In genomic region chr11:29530961-29531360, GRCh38 we compare ENCODE assay signal across 22 cellular contexts.
DNase-seq lines count a peak whose midpoint lies in the region; ATAC-seq, FAIRE-seq and TF ChIP-seq lines count a peak whose summit lies in the region.
"Had no signal": no experiment of that assay in that cellular context is flagged by ENCODE, and none has a peak within 500 bp of the region (broad histone marks: within the 10 kb centered on the region; RNA-seq: fewer than 3 reads in every experiment).

No MANE protein-coding gene starts in this region.

- no peak for TF ChIP-seq POLR2A in HepG2 (IDR thresholded peaks at IDR 0.05; ENCODE audit: insufficient read depth in 1 of 2, low read depth in 2 of 2, low read length in 2 of 2)
- TF ChIP-seq POLR2A in right lobe of liver (IDR thresholded peaks at IDR 0.05): no peak
- no peak for TF ChIP-seq POLR2A in IMR-90 (IDR thresholded peaks at IDR 0.05; ENCODE audit: low read depth, low read length)

- no peaks in the 10 kb centered on the region for H3K9me1 ChIP-seq in IMR-90 (ENCODE audit: insufficient read depth, low read length)

- no peak for ATAC-seq in HepG2
- ATAC-seq in right lobe of liver: no peak
- no peak for ATAC-seq in IMR-90 (ENCODE audit: low read depth)
- ATAC-seq: CD8-positive, alpha-beta T cell had no signal

- no peak overlapping the region for H4K8ac ChIP-seq in IMR-90 (ENCODE audit: low read depth in 2 of 2, low read length in 2 of 2)

- H3K18ac ChIP-seq in IMR-90 (ENCODE audit: low read depth, low read length): no peak overlapping the region

- H3K23ac ChIP-seq in IMR-90 (ENCODE audit: low read depth, low read length): no peak overlapping the region

- dilution Hi-C loops in IMR-90 (cut with HindIII; ENCODE audit: low sequenced_read_pairs, unreplicated experiment): no loop called here

- H4K20me1 ChIP-seq in HepG2 (ENCODE audit: insufficient read depth, low read length) (no peaks in the 10 kb centered on the region), IMR-90 (ENCODE audit: insufficient read depth, low read length) (no peaks in the 10 kb centered on the region)
- H4K20me1 ChIP-seq: BLaER1 treated with 17β-estradiol and CSF1 and Interleukin-3, amounts not matched to agents 10 nM and 100 nM had no signal

- no peak overlapping the region for H4K5ac ChIP-seq in IMR-90 (ENCODE audit: low read depth, low read length)

- H3K56ac ChIP-seq in IMR-90 (ENCODE audit: extremely low read depth, insufficient read depth, low read length): no peak overlapping the region

- H3K4me1 ChIP-seq in HepG2 (ENCODE audit: insufficient read depth, low read length): no peaks in the 10 kb centered on the region
- no peaks in the 10 kb centered on the region for H3K4me1 ChIP-seq in right lobe of liver
- H3K4me1 ChIP-seq in IMR-90 (ENCODE audit: control insufficient read depth, insufficient read depth, low read length): no peaks in the 10 kb centered on the region
- H3K4me1 ChIP-seq: Caco-2 had no signal

- intact Hi-C loops in HepG2 (cut with micrococcal nuclease; ENCODE audit: unreplicated experiment): no loop called here
- intact Hi-C loops in right lobe of liver (cut with DNase I): no loop called here
- intact Hi-C loops in IMR-90 (cut with micrococcal nuclease): no loop called here

- H3K4me2 ChIP-seq in HepG2 (ENCODE audit: low read depth, low read length) (no peak overlapping the region), IMR-90 (ENCODE audit: low read depth, low read length) (no peak overlapping the region)

- no peaks in the 10 kb centered on the region for H3K27me3 ChIP-seq in HepG2 (ENCODE audit: control insufficient read depth in 1 of 2, insufficient read depth in 2 of 2, low read length in 2 of 2)
- no peaks in the 10 kb centered on the region for H3K27me3 ChIP-seq in right lobe of liver
- H3K27me3 ChIP-seq in IMR-90 (ENCODE audit: control insufficient read depth, insufficient read depth, low read length): no peaks in the 10 kb centered on the region
- H3K27me3 ChIP-seq: BLaER1 treated with 17β-estradiol and CSF1 and Interleukin-3, amounts not matched to agents 10 nM and 100 nM had no signal

- no peak overlapping the region for H3K4me3 Mint-ChIP-seq in mesothelial cell of epicardium
- H3K4me3 Mint-ChIP-seq: B cell; CD4-positive, alpha-beta T cell; CD8-positive, alpha-beta T cell had no signal

- H3K27ac Mint-ChIP-seq in mesothelial cell of epicardium: peak overlapping the region; percentile 14
- H3K27ac Mint-ChIP-seq: B cell; CD4-positive, alpha-beta T cell; CD8-positive, alpha-beta T cell had no signal

- no peak overlapping the region for H2AK5ac ChIP-seq in IMR-90 (ENCODE audit: low read depth, low read length)

- no peaks in the 10 kb centered on the region for H3K27me3 Mint-ChIP-seq in mesothelial cell of epicardium (ENCODE audit: low read depth)
- H3K27me3 Mint-ChIP-seq: B cell; CD4-positive, alpha-beta T cell had no signal

- H3K4ac ChIP-seq in IMR-90 (ENCODE audit: low read depth, low read length): no peak overlapping the region

- no peak overlapping the region for H2BK15ac ChIP-seq in IMR-90 (ENCODE audit: low read depth, low read length)

- H3K9ac ChIP-seq in HepG2 (ENCODE audit: insufficient read depth, low read depth, low read length): no peak overlapping the region
- H3K9ac ChIP-seq in IMR-90 (ENCODE audit: low read depth, low read length): no peak overlapping the region
- H3K9ac ChIP-seq: BLaER1 treated with 17β-estradiol and CSF1 and Interleukin-3, amounts not matched to agents 10 nM and 100 nM had no signal

- BruUV-seq in HepG2 (replicated peaks; lab: Mats Ljungman, UMichigan): no TSS peak
- no TSS peak for BruUV-seq in IMR-90 (replicated peaks; lab: Mats Ljungman, UMichigan)

- no peak overlapping the region for H2BK5ac ChIP-seq in IMR-90 (ENCODE audit: low read depth, low read length, poor library complexity, severe bottlenecking)

- TF ChIP-seq EP300 in HepG2 (IDR thresholded peaks at IDR 0.05; ENCODE audit: low read depth in 2 of 2, low read length in 2 of 2) (no peak), HepG2 (CRISPR knock-in tag; IDR thresholded peaks at IDR 0.05; ENCODE audit: borderline replicate concordance) (no peak)

- no peak for TF ChIP-seq CTCF in HepG2 (CRISPR knock-in tag; IDR thresholded peaks at IDR 0.05)
- no peak for TF ChIP-seq CTCF in right lobe of liver (IDR thresholded peaks at IDR 0.05)
- TF ChIP-seq CTCF in IMR-90 (conservative IDR thresholded peaks at IDR 0.05; ENCODE audit: low read depth, low read length): no peak
- TF ChIP-seq CTCF in mesothelial cell of epicardium (IDR thresholded peaks at IDR 0.05; ENCODE audit: unreplicated experiment): no peak

- H3K36me3 ChIP-seq in HepG2 (replicated peaks in 1 of 2; ENCODE audit: control insufficient read depth in 1 of 2, insufficient read depth in 2 of 2, low read length in 2 of 2) (no peaks in the 10 kb centered on the region), right lobe of liver (no peaks in the 10 kb centered on the region), IMR-90 (ENCODE audit: control insufficient read depth, insufficient read depth, low read length) (no peaks in the 10 kb centered on the region)

- H3K27ac ChIP-seq in HepG2 (ENCODE audit: extremely low read length, insufficient read depth, low read length): no peak overlapping the region
- H3K27ac ChIP-seq in right lobe of liver: no peak overlapping the region
- H3K27ac ChIP-seq in IMR-90 (ENCODE audit: insufficient read depth, low read length): no peak overlapping the region
- H3K27ac ChIP-seq: BLaER1 treated with 17β-estradiol and CSF1 and Interleukin-3, amounts not matched to agents 10 nM and 100 nM; C4-2B had no signal

- H3K79me1 ChIP-seq in IMR-90 (ENCODE audit: low read depth in 1 of 2, low read length in 2 of 2): no peaks in the 10 kb centered on the region

- 2% methylated on average over 2 of the region's 2 CpGs for WGBS in HepG2 (ENCODE audit: low lambda C conversion rate)
- 34% methylated on average over 2 of the region's 2 CpGs for WGBS in right lobe of liver (ENCODE audit: insufficient coverage, low coverage, low lambda C conversion rate, missing lambda C conversion rate)
- WGBS in IMR-90 (ENCODE audit: extremely low coverage in 2 of 2, insufficient read length in 1 of 2), 2 experiments: no CpG with 5 or more reads among the region's 2 CpGs

- H3K79me2 ChIP-seq in HepG2 (ENCODE audit: insufficient read depth, low read length): no peaks in the 10 kb centered on the region

- H3K4me3 ChIP-seq in HepG2 (replicated peaks in 1 of 3; ENCODE audit: insufficient read depth in 1 of 3, low read depth in 2 of 3, low read length in 3 of 3) (no peak overlapping the region), right lobe of liver (no peak overlapping the region), IMR-90 (ENCODE audit: insufficient read depth, low read depth, low read length) (no peak overlapping the region)
- H3K4me3 ChIP-seq: BLaER1 treated with 17β-estradiol and CSF1 and Interleukin-3, amounts not matched to agents 10 nM and 100 nM had no signal

- CTCF ChIA-PET in HepG2 (lab: Yijun Ruan, JAX; ENCODE audit: low intra/inter-chr PET ratio, low total read pairs): no interaction called here
- CTCF ChIA-PET in IMR-90 (lab: Yijun Ruan, JAX): no interaction called here

- H3K9me3 ChIP-seq in HepG2 (ENCODE audit: low read length) (peaks cover 16% of the 10 kb centered on the region), right lobe of liver (no peaks in the 10 kb centered on the region), IMR-90 (ENCODE audit: control insufficient read depth, insufficient read depth, low read length) (no peaks in the 10 kb centered on the region)
- H3K9me3 ChIP-seq: Caco-2 had no signal

- peaks cover 21% of the 10 kb centered on the region for H3K9me3 Mint-ChIP-seq in mesothelial cell of epicardium

- no peak for TF ChIP-seq RAD21 in HepG2 (CRISPR knock-in tag; IDR thresholded peaks at IDR 0.05)
- TF ChIP-seq RAD21 in IMR-90 (IDR thresholded peaks at IDR 0.05; ENCODE audit: low read length): no peak

- H2BK20ac ChIP-seq in IMR-90 (ENCODE audit: low read depth, low read length): no peak overlapping the region

- H2AFZ ChIP-seq in HepG2 (ENCODE audit: low read length): no peak overlapping the region
- no peak overlapping the region for H2AFZ ChIP-seq in IMR-90 (replicated peaks; ENCODE audit: low read length, poor library complexity)

- DNase-seq in HepG2 (ENCODE audit: low spot score): no peak
- no peak for DNase-seq in right lobe of liver
- DNase-seq in IMR-90: no peak
- no peak for DNase-seq in mesothelial cell of epicardium (ENCODE audit: low spot score in 2 of 2, unreplicated experiment in 2 of 2)
- no peak for DNase-seq in activated CD4-positive, alpha-beta T cell treated with anti-CD3 and anti-CD28 coated beads, Interleukin-2, amount 50 U/mL, for 48 hours
- no peak for DNase-seq in HPDE6-E6E7 (ENCODE audit: extremely low spot score)
- DNase-seq: 8988T; AML-193; Caco-2; Calu3; CD4-positive, alpha-beta T cell; CD8-positive, alpha-beta T cell; DMS79 treated with DMSO at 0.1 percent for 48 hours; GF-D8 had no signal

- H2AK9ac ChIP-seq in IMR-90 (replicated peaks; ENCODE audit: low read depth, low read length, poor library complexity): no peak overlapping the region

- POLR2A ChIA-PET in HepG2 (lab: Yijun Ruan, JAX) (no interaction called here), IMR-90 (lab: Charles Lee; ENCODE audit: unreplicated experiment) (no interaction called here)

- in situ Hi-C loops in HepG2 (cut with HindIII; ENCODE audit: extremely low pct_ligation_motif_present, low pct_unique_long_range_greater_than_20kb) (no loop called here), IMR-90 (cut with MboI; ENCODE audit: low sequenced_read_pairs) (no loop called here)

- no peak overlapping the region for H2BK120ac ChIP-seq in IMR-90 (ENCODE audit: low read depth, low read length)

- no peak overlapping the region for H4K91ac ChIP-seq in IMR-90 (ENCODE audit: insufficient read depth, low read depth, low read length)

- FAIRE-seq in HepG2 (lab: Jason Lieb, UNC): no peak
- FAIRE-seq: A204.1, D721Med, G401.6, GM12891, GM19239 had no signal

- H3K14ac ChIP-seq in IMR-90 (replicated peaks; ENCODE audit: low read depth, low read length): no peak overlapping the region

- peaks cover 32% of the 10 kb centered on the region for H3K4me1 Mint-ChIP-seq in mesothelial cell of epicardium
- H3K4me1 Mint-ChIP-seq: B cell had no signal

- peaks cover 8% of the 10 kb centered on the region for H3K36me3 Mint-ChIP-seq in mesothelial cell of epicardium
- H3K36me3 Mint-ChIP-seq: CD8-positive, alpha-beta T cell had no signal

TF ChIP-seq in HepG2, 621 proteins besides CTCF, POLR2A, EP300 and RAD21 (continues in another document):
- TF ChIP-seq NFYB (CRISPR knock-in tag; IDR thresholded peaks at IDR 0.05): no peak
- no peak for TF ChIP-seq FOXM1 (CRISPR knock-in tag; IDR thresholded peaks at IDR 0.05)
- TF ChIP-seq RBM22 (optimal IDR thresholded peaks at IDR 0.05; ENCODE audit: low read length): no peak
- peak; percentile 54 to 81 for TF ChIP-seq MAFK (conservative IDR thresholded peaks at IDR 0.05 in 1 of 2, IDR thresholded peaks at IDR 0.05 in 1 of 2; ENCODE audit: low read length in 2 of 2)

TF ChIP-seq in IMR-90, 13 proteins besides CTCF, POLR2A, EP300 and RAD21:
- TF ChIP-seq MAFK (IDR thresholded peaks at IDR 0.05; ENCODE audit: low read depth, low read length) (peak; percentile 63), BHLHE40 (IDR thresholded peaks at IDR 0.05; ENCODE audit: low read depth, low read length) (no peak)
